Comparison of ENCODE assay signal across 1 cellular context in the genomic region with DNA sequence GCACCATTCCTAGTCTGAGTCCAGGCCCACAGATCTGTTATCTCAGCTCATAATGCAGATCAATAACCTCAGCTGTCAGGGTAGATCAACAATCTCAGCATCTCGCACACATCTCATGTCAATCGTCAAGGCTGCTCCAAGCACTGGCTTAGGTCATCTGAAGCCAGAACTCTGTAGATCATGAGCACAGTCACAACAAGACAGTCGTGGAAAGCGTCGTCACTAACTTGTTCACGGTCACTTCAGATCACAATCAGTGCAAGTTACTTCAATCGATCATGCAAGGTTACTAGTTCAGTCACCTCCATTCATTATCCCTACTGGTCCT.
TF ChIP-seq lines count a peak whose summit lies in the region.

No MANE protein-coding gene starts in this region.

TF ChIP-seq in H1, 55 proteins besides CTCF, POLR2A, EP300 and RAD21 (continued from another document):
- TF ChIP-seq, protein P1, sequence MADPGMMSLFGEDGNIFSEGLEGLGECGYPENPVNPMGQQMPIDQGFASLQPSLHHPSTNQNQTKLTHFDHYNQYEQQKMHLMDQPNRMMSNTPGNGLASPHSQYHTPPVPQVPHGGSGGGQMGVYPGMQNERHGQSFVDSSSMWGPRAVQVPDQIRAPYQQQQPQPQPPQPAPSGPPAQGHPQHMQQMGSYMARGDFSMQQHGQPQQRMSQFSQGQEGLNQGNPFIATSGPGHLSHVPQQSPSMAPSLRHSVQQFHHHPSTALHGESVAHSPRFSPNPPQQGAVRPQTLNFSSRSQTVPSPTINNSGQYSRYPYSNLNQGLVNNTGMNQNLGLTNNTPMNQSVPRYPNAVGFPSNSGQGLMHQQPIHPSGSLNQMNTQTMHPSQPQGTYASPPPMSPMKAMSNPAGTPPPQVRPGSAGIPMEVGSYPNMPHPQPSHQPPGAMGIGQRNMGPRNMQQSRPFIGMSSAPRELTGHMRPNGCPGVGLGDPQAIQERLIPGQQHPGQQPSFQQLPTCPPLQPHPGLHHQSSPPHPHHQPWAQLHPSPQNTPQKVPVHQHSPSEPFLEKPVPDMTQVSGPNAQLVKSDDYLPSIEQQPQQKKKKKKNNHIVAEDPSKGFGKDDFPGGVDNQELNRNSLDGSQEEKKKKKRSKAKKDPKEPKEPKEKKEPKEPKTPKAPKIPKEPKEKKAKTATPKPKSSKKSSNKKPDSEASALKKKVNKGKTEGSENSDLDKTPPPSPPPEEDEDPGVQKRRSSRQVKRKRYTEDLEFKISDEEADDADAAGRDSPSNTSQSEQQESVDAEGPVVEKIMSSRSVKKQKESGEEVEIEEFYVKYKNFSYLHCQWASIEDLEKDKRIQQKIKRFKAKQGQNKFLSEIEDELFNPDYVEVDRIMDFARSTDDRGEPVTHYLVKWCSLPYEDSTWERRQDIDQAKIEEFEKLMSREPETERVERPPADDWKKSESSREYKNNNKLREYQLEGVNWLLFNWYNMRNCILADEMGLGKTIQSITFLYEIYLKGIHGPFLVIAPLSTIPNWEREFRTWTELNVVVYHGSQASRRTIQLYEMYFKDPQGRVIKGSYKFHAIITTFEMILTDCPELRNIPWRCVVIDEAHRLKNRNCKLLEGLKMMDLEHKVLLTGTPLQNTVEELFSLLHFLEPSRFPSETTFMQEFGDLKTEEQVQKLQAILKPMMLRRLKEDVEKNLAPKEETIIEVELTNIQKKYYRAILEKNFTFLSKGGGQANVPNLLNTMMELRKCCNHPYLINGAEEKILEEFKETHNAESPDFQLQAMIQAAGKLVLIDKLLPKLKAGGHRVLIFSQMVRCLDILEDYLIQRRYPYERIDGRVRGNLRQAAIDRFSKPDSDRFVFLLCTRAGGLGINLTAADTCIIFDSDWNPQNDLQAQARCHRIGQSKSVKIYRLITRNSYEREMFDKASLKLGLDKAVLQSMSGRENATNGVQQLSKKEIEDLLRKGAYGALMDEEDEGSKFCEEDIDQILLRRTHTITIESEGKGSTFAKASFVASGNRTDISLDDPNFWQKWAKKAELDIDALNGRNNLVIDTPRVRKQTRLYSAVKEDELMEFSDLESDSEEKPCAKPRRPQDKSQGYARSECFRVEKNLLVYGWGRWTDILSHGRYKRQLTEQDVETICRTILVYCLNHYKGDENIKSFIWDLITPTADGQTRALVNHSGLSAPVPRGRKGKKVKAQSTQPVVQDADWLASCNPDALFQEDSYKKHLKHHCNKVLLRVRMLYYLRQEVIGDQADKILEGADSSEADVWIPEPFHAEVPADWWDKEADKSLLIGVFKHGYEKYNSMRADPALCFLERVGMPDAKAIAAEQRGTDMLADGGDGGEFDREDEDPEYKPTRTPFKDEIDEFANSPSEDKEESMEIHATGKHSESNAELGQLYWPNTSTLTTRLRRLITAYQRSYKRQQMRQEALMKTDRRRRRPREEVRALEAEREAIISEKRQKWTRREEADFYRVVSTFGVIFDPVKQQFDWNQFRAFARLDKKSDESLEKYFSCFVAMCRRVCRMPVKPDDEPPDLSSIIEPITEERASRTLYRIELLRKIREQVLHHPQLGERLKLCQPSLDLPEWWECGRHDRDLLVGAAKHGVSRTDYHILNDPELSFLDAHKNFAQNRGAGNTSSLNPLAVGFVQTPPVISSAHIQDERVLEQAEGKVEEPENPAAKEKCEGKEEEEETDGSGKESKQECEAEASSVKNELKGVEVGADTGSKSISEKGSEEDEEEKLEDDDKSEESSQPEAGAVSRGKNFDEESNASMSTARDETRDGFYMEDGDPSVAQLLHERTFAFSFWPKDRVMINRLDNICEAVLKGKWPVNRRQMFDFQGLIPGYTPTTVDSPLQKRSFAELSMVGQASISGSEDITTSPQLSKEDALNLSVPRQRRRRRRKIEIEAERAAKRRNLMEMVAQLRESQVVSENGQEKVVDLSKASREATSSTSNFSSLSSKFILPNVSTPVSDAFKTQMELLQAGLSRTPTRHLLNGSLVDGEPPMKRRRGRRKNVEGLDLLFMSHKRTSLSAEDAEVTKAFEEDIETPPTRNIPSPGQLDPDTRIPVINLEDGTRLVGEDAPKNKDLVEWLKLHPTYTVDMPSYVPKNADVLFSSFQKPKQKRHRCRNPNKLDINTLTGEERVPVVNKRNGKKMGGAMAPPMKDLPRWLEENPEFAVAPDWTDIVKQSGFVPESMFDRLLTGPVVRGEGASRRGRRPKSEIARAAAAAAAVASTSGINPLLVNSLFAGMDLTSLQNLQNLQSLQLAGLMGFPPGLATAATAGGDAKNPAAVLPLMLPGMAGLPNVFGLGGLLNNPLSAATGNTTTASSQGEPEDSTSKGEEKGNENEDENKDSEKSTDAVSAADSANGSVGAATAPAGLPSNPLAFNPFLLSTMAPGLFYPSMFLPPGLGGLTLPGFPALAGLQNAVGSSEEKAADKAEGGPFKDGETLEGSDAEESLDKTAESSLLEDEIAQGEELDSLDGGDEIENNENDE (IDR thresholded peaks at IDR 0.05; ENCODE audit: insufficient replicate concordance, low read length) = no peak
- no peak for TF ChIP-seq HDAC2 (IDR thresholded peaks at IDR 0.05; ENCODE audit: borderline replicate concordance in 1 of 2, low read depth in 2 of 2, low read length in 2 of 2)
- no peak for TF ChIP-seq SIX5 (IDR thresholded peaks at IDR 0.05; ENCODE audit: low read depth, low read length)
- no peak for TF ChIP-seq SAP30 (IDR thresholded peaks at IDR 0.05; ENCODE audit: insufficient read depth, insufficient replicate concordance, low read length)
- TF ChIP-seq CTBP2 (IDR thresholded peaks at IDR 0.05; ENCODE audit: borderline replicate concordance, insufficient read depth, insufficient read length, low read length) = no peak
- no peak for TF ChIP-seq CREB1 (IDR thresholded peaks at IDR 0.05)
- TF ChIP-seq, protein P2, sequence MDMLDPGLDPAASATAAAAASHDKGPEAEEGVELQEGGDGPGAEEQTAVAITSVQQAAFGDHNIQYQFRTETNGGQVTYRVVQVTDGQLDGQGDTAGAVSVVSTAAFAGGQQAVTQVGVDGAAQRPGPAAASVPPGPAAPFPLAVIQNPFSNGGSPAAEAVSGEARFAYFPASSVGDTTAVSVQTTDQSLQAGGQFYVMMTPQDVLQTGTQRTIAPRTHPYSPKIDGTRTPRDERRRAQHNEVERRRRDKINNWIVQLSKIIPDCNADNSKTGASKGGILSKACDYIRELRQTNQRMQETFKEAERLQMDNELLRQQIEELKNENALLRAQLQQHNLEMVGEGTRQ (IDR thresholded peaks at IDR 0.05; ENCODE audit: low read length) = no peak
- no peak for TF ChIP-seq SIRT6 (IDR thresholded peaks at IDR 0.05; ENCODE audit: low read length)
- TF ChIP-seq SIN3A (conservative IDR thresholded peaks at IDR 0.05 in 1 of 2, IDR thresholded peaks at IDR 0.05 in 1 of 2; ENCODE audit: low read depth in 1 of 2, low read length in 2 of 2) = no peak
- no peak for TF ChIP-seq SUZ12 (IDR thresholded peaks at IDR 0.05; ENCODE audit: low read length)
- TF ChIP-seq, protein P3, sequence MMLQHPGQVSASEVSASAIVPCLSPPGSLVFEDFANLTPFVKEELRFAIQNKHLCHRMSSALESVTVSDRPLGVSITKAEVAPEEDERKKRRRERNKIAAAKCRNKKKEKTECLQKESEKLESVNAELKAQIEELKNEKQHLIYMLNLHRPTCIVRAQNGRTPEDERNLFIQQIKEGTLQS (IDR thresholded peaks at IDR 0.05; ENCODE audit: insufficient read depth, low read depth, low read length) = no peak
- TF ChIP-seq TCF12 (IDR thresholded peaks at IDR 0.05; ENCODE audit: low read depth, low read length) = no peak
- no peak for TF ChIP-seq TBP (IDR thresholded peaks at IDR 0.05; ENCODE audit: low read depth, low read length)
